8 cellular contexts compared by ENCODE assay signal in genomic region chr17:45894022-45894784, GRCh38. TPM values are rescaled to one million over a fixed set of nuclear protein-coding genes. Genes with fewer than 3 reads are reported as not detected.
DNase-seq lines count a peak whose midpoint lies in the region; ATAC-seq and TF ChIP-seq lines count a peak whose summit lies in the region.

TSS of gene MAPT (plus strand) at chr17:45894554. CDS start at chr17:45962338, 67,784 bp downstream.

- H3K9me3 ChIP-seq in CD8-positive, alpha-beta memory T cell (ENCODE audit: low read length): no peaks in the 10 kb centered on the region

- no peaks in the 10 kb centered on the region for H3K36me3 ChIP-seq in CD8-positive, alpha-beta memory T cell (ENCODE audit: insufficient read depth, low read length)

- DNase-seq in CD8-positive, alpha-beta memory T cell: peak; percentile 65 to 81 (median 79)
- DNase-seq in MV-4-11 (lab: John Stamatoyannopoulos, UW) (peak; percentile 82), glomerular visceral epithelial cell (ENCODE audit: extremely low spot score) (peak; percentile 88), nucleus accumbens (lab: John Stamatoyannopoulos, UW) (peak in 55 of 56 donors; percentile 46 to 99 (median 90)), substantia nigra (lab: John Stamatoyannopoulos, UW) (peak; percentile 73 to 98 (median 91))

- H3K4me1 ChIP-seq in CD8-positive, alpha-beta memory T cell (ENCODE audit: insufficient read depth, low read length): peaks cover 28% of the 10 kb centered on the region

- H3K27ac ChIP-seq in CD8-positive, alpha-beta memory T cell (ENCODE audit: low read depth, low read length): no peak within 1 kb of the TSS
- peak within 1 kb of the TSS; percentile 98 for H3K27ac ChIP-seq in substantia nigra (ENCODE audit: low read depth, low read length, poor library complexity, severe bottlenecking)

- peak; percentile 65 for ATAC-seq in GM21825 (IDR thresholded peaks at IDR 0.05; ENCODE audit: unreplicated experiment)
- ATAC-seq in SK-N-SH treated with all-trans-retinoic acid at 6 μM for 48 hours: peak; percentile 95

- H3K4me3 ChIP-seq in CD8-positive, alpha-beta memory T cell (ENCODE audit: low read length): peak within 1 kb of the TSS; percentile 66

- H3K27ac Mint-ChIP-seq in CD8-positive, alpha-beta memory T cell: peak within 1 kb of the TSS; percentile 40 to 86 (median 53)
- peak within 1 kb of the TSS; percentile 58 for H3K27ac Mint-ChIP-seq in activated naive CD8-positive, alpha-beta T cell

- H3K9me3 Mint-ChIP-seq in CD8-positive, alpha-beta memory T cell: no peaks in the 10 kb centered on the region
- no peaks in the 10 kb centered on the region for H3K9me3 Mint-ChIP-seq in activated naive CD8-positive, alpha-beta T cell (ENCODE audit: low read depth)

- peaks cover 19 to 21% of the 10 kb centered on the region in 2 donors for H3K27me3 Mint-ChIP-seq in CD8-positive, alpha-beta memory T cell
- H3K27me3 Mint-ChIP-seq in activated naive CD8-positive, alpha-beta T cell: peaks cover 14% of the 10 kb centered on the region

- peaks cover 16 to 30% (median 17%) of the 10 kb centered on the region in 3 donors for H3K4me1 Mint-ChIP-seq in CD8-positive, alpha-beta memory T cell
- peaks cover 15% of the 10 kb centered on the region for H3K4me1 Mint-ChIP-seq in activated naive CD8-positive, alpha-beta T cell (ENCODE audit: low read depth)

- peak within 1 kb of the TSS; percentile 85 to 97 (median 90) for H3K4me3 Mint-ChIP-seq in CD8-positive, alpha-beta memory T cell
- peak within 1 kb of the TSS; percentile 86 for H3K4me3 Mint-ChIP-seq in activated naive CD8-positive, alpha-beta T cell

- POLR2A ChIA-PET in CD8-positive, alpha-beta memory T cell (lab: Charles Lee): no interaction called here

- peaks cover 25% of the 10 kb centered on the region for H3K27me3 ChIP-seq in CD8-positive, alpha-beta memory T cell (ENCODE audit: insufficient read depth, low read length, poor library complexity, severe bottlenecking)

- CTCF ChIA-PET in CD8-positive, alpha-beta memory T cell (lab: Charles Lee): interaction anchor here (0.6 to 1.4 kb wide), 4 partner anchors 11 to 39 kb away, joined by 3 to 4 read pairs (median 3); no protein-coding TSS in a partner anchor

- no peaks in the 10 kb centered on the region for H3K36me3 Mint-ChIP-seq in CD8-positive, alpha-beta memory T cell
- H3K36me3 Mint-ChIP-seq in activated naive CD8-positive, alpha-beta T cell: no peaks in the 10 kb centered on the region

TF ChIP-seq in SK-N-SH treated with all-trans-retinoic acid at 6 μM for 48 hours, 23 proteins besides CTCF, POLR2A, EP300 and RAD21:
- TF ChIP-seq ZFP30 (CRISPR knock-in tag; IDR thresholded peaks at IDR 0.05) (no peak), POU6F1 (CRISPR knock-in tag; IDR thresholded peaks at IDR 0.05; ENCODE audit: borderline replicate concordance, low read depth) (no peak; the same call in 1 of the 2 replicates), ZC3H10 (CRISPR knock-in tag; IDR thresholded peaks at IDR 0.05) (0 out of 2 replicates have a peak, but pooled peaks have one; percentile 30), ZFP3 (CRISPR knock-in tag; IDR thresholded peaks at IDR 0.05) (peak; percentile 73; the same call in 1 of the 2 replicates), CSDC2 (CRISPR knock-in tag; IDR thresholded peaks at IDR 0.05) (0 out of 2 replicates have a peak, but pooled peaks have one; percentile 37), SNAI2 (CRISPR knock-in tag; IDR thresholded peaks at IDR 0.05) (peak; percentile 88), ZNF70 (CRISPR knock-in tag; IDR thresholded peaks at IDR 0.05) (0 out of 2 replicates have a peak, but pooled peaks have one; percentile 22), GLIS3 (CRISPR knock-in tag; IDR thresholded peaks at IDR 0.05) (0 out of 2 replicates have a peak, but pooled peaks have one; percentile 47), ZNF8 (CRISPR knock-in tag; IDR thresholded peaks at IDR 0.05) (peak; percentile 4; the same call in 1 of the 2 replicates), OSR1 (CRISPR knock-in tag; IDR thresholded peaks at IDR 0.05) (no peak)
- TF ChIP-seq, protein P1, sequence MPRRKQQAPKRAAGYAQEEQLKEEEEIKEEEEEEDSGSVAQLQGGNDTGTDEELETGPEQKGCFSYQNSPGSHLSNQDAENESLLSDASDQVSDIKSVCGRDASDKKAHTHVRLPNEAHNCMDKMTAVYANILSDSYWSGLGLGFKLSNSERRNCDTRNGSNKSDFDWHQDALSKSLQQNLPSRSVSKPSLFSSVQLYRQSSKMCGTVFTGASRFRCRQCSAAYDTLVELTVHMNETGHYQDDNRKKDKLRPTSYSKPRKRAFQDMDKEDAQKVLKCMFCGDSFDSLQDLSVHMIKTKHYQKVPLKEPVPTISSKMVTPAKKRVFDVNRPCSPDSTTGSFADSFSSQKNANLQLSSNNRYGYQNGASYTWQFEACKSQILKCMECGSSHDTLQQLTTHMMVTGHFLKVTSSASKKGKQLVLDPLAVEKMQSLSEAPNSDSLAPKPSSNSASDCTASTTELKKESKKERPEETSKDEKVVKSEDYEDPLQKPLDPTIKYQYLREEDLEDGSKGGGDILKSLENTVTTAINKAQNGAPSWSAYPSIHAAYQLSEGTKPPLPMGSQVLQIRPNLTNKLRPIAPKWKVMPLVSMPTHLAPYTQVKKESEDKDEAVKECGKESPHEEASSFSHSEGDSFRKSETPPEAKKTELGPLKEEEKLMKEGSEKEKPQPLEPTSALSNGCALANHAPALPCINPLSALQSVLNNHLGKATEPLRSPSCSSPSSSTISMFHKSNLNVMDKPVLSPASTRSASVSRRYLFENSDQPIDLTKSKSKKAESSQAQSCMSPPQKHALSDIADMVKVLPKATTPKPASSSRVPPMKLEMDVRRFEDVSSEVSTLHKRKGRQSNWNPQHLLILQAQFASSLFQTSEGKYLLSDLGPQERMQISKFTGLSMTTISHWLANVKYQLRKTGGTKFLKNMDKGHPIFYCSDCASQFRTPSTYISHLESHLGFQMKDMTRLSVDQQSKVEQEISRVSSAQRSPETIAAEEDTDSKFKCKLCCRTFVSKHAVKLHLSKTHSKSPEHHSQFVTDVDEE (CRISPR knock-in tag; IDR thresholded peaks at IDR 0.05): peak; percentile 81
- TF ChIP-seq, protein P2, sequence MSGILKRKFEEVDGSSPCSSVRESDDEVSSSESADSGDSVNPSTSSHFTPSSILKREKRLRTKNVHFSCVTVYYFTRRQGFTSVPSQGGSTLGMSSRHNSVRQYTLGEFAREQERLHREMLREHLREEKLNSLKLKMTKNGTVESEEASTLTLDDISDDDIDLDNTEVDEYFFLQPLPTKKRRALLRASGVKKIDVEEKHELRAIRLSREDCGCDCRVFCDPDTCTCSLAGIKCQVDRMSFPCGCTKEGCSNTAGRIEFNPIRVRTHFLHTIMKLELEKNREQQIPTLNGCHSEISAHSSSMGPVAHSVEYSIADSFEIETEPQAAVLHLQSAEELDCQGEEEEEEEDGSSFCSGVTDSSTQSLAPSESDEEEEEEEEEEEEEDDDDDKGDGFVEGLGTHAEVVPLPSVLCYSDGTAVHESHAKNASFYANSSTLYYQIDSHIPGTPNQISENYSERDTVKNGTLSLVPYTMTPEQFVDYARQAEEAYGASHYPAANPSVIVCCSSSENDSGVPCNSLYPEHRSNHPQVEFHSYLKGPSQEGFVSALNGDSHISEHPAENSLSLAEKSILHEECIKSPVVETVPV (CRISPR knock-in tag; IDR thresholded peaks at IDR 0.05): peak; percentile 39; the same call in 1 of the 2 replicates
- TF ChIP-seq, protein P3, sequence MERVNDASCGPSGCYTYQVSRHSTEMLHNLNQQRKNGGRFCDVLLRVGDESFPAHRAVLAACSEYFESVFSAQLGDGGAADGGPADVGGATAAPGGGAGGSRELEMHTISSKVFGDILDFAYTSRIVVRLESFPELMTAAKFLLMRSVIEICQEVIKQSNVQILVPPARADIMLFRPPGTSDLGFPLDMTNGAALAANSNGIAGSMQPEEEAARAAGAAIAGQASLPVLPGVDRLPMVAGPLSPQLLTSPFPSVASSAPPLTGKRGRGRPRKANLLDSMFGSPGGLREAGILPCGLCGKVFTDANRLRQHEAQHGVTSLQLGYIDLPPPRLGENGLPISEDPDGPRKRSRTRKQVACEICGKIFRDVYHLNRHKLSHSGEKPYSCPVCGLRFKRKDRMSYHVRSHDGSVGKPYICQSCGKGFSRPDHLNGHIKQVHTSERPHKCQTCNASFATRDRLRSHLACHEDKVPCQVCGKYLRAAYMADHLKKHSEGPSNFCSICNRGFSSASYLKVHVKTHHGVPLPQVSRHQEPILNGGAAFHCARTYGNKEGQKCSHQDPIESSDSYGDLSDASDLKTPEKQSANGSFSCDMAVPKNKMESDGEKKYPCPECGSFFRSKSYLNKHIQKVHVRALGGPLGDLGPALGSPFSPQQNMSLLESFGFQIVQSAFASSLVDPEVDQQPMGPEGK (CRISPR knock-in tag; IDR thresholded peaks at IDR 0.05; ENCODE audit: borderline replicate concordance): no peak

RNA-seq across cellular contexts. Expression of gene MAPT, which starts in this region (rescaled TPM):
- total RNA-seq in CD8-positive, alpha-beta memory T cell: under 1 TPM; 0.42 TPM
- polyA plus RNA-seq in CD8-positive, alpha-beta memory T cell: 0.36 TPM

Comparison
In these comparisons a context has a peak if more than half of its experiments do, and no peak if none do; other contexts are left out.
1. Peak in DNase-seq and H3K4me3 ChIP-seq in CD8-positive, alpha-beta memory T cell; RNA of the gene not detected or under 1 TPM.